Comparison of ENCODE assay signal across 11 cellular contexts in the genomic region with DNA sequence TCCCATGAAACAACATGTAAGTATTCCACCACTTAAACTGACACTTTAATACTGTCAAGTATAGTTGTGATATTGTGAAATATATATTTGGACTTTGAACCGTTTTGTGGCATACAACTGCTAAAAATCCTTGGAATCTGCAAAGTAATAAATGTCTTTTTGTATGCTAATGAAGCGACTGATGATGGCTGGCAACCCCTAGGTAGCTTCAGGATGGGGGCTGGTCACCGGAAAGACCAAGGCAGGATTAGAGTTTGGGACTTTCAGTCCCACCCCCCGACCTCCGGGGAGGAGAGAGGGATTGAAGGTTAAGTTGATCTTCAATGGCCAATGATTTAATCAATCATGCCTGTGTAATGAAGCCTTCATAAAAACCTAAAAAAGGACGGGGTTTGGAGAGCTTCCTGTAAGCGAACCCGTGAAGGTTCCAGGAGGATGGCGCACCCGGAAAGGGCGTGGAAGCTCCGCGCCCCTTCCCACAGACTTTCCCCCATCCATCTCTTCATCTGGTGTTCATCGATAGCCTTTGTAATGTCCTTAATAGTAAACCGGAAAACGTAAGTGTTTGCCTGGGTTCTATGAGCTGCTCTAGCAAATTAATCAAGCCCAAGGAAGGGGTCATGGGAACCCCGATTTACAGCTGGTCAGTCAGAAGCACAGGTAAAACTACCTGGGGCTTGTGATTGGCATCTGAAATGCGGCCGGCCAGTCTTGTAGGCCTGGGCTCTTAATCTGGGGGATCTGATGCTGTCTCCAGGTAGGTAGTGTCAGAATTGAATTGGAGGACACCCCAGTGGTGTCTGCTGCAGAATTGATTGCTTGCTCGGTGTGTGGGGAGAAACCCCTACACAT. TPM values are rescaled to one million over a fixed set of nuclear protein-coding genes. Genes with fewer than 3 reads are reported as not detected.
DNase-seq lines count a peak whose midpoint lies in the region; ATAC-seq, FAIRE-seq and TF ChIP-seq lines count a peak whose summit lies in the region.
"Had no signal": no experiment of that assay in that cellular context is flagged by ENCODE, and none has a peak within 500 bp of the region (broad histone marks: within the 10 kb centered on the region; RNA-seq: fewer than 3 reads in every experiment).

No MANE protein-coding gene starts in this region.

- H3K27me3 Mint-ChIP-seq in MCF 10A (ENCODE audit: insufficient read depth, unreplicated experiment): no peaks in the 10 kb centered on the region
- peaks cover 38% of the 10 kb centered on the region for H3K27me3 Mint-ChIP-seq in brain
- H3K27me3 Mint-ChIP-seq in activated CD8-positive, alpha-beta T cell treated with anti-CD3 and anti-CD28 coated beads for 36 hours: peaks cover 2% of the 10 kb centered on the region

- H3K9me3 Mint-ChIP-seq in MCF 10A (ENCODE audit: unreplicated experiment) (peaks cover 5% of the 10 kb centered on the region), brain (peaks cover 0 to 24% (median 8%) of the 10 kb centered on the region in 5 experiments)
- no peaks in the 10 kb centered on the region for H3K9me3 Mint-ChIP-seq in activated CD8-positive, alpha-beta T cell treated with anti-CD3 and anti-CD28 coated beads for 36 hours

- no peaks in the 10 kb centered on the region for H4K20me1 ChIP-seq in mammary epithelial cell (ENCODE audit: insufficient read depth, low read length)
- H4K20me1 ChIP-seq in HepG2 (ENCODE audit: insufficient read depth, low read length): no peaks in the 10 kb centered on the region

- in situ Hi-C loops in mammary epithelial cell (cut with MboI; ENCODE audit: low sequenced_read_pairs in 2 of 2): no loop called here
- in situ Hi-C loops in HepG2 (cut with HindIII; ENCODE audit: extremely low pct_ligation_motif_present, low pct_unique_long_range_greater_than_20kb): loop anchor here (10.0 kb wide), 1 partner anchor 73 kb away; no protein-coding TSS in a partner anchor

- no peak for TF ChIP-seq RAD21 in HepG2 (CRISPR knock-in tag; IDR thresholded peaks at IDR 0.05)

- TF ChIP-seq EP300 in HepG2 (IDR thresholded peaks at IDR 0.05; ENCODE audit: low read depth in 2 of 2, low read length in 2 of 2) (no peak), HepG2 (CRISPR knock-in tag; IDR thresholded peaks at IDR 0.05; ENCODE audit: borderline replicate concordance) (no peak)

- CTCF ChIA-PET in MCF 10A (lab: Yijun Ruan, JAX) (interaction anchor here (0.6 to 1.9 kb wide), 14 partner anchors 11 to 272 kb away, joined by 3 to 5 read pairs (median 4); no protein-coding TSS in a partner anchor), mammary epithelial cell (lab: Charles Lee; ENCODE audit: low non-redundant PET) (no interaction called here), HepG2 (lab: Yijun Ruan, JAX; ENCODE audit: low intra/inter-chr PET ratio, low total read pairs) (no interaction called here)
- CTCF ChIA-PET in activated CD8-positive, alpha-beta T cell treated with anti-CD3 and anti-CD28 coated beads for 36 hours (lab: Charles Lee): interaction anchor here (1.0 to 1.3 kb wide), 2 partner anchors 77 to 99 kb away, joined by 3 read pairs; no protein-coding TSS in a partner anchor

- H3K36me3 Mint-ChIP-seq in MCF 10A (ENCODE audit: insufficient read depth, unreplicated experiment): peaks cover 32% of the 10 kb centered on the region
- peaks cover 31% of the 10 kb centered on the region for H3K36me3 Mint-ChIP-seq in brain
- H3K36me3 Mint-ChIP-seq in activated CD8-positive, alpha-beta T cell treated with anti-CD3 and anti-CD28 coated beads for 36 hours (ENCODE audit: low read depth): peaks cover 26% of the 10 kb centered on the region

- H3K9me3 ChIP-seq in mammary epithelial cell (replicated peaks; ENCODE audit: insufficient read depth, low read length) (no peaks in the 10 kb centered on the region), HepG2 (ENCODE audit: low read length) (no peaks in the 10 kb centered on the region)
- H3K9me3 ChIP-seq: transverse colon had no signal

- H3K27ac Mint-ChIP-seq in MCF 10A (ENCODE audit: low read depth, unreplicated experiment) (peak overlapping the region; percentile 40), brain (peak overlapping the region in 1 of 5 experiments; percentile 4)
- no peak overlapping the region for H3K27ac Mint-ChIP-seq in activated CD8-positive, alpha-beta T cell treated with anti-CD3 and anti-CD28 coated beads for 36 hours

- WGBS in mammary epithelial cell (ENCODE audit: low coverage, missing lambda C conversion rate): 95% methylated on average over 20 of the region's 20 CpGs
- WGBS in HepG2 (ENCODE audit: low lambda C conversion rate): 77% methylated on average over 20 of the region's 20 CpGs

- no peak overlapping the region for H3K4me3 Mint-ChIP-seq in MCF 10A (ENCODE audit: unreplicated experiment)
- peak overlapping the region; percentile 56 to 79 (median 58) for H3K4me3 Mint-ChIP-seq in brain
- H3K4me3 Mint-ChIP-seq in activated CD8-positive, alpha-beta T cell treated with anti-CD3 and anti-CD28 coated beads for 36 hours: no peak overlapping the region

- no peak for DNase-seq in MCF 10A (ENCODE audit: unreplicated experiment)
- DNase-seq in mammary epithelial cell: no peak
- DNase-seq in HepG2 (ENCODE audit: low spot score): peak; percentile 64
- DNase-seq in activated CD8-positive, alpha-beta T cell treated with anti-CD3 and anti-CD28 coated beads for 36 hours: no peak
- DNase-seq: foreskin fibroblast, NCI-H510A, transverse colon had no signal

- TF ChIP-seq CTCF in MCF 10A (IDR thresholded peaks at IDR 0.05; ENCODE audit: unreplicated experiment) (no peak), mammary epithelial cell (conservative IDR thresholded peaks at IDR 0.05 in 1 of 2, IDR thresholded peaks at IDR 0.05 in 1 of 2; ENCODE audit: extremely low read depth in 1 of 2, insufficient read depth in 1 of 2, low read depth in 1 of 2, low read length in 2 of 2) (no peak), brain (conservative IDR thresholded peaks at IDR 0.05) (no peak), HepG2 (CRISPR knock-in tag; IDR thresholded peaks at IDR 0.05) (no peak)
- TF ChIP-seq CTCF in activated CD8-positive, alpha-beta T cell treated with anti-CD3 and anti-CD28 coated beads for 36 hours (IDR thresholded peaks at IDR 0.05): no peak

- POLR2A ChIA-PET in MCF 10A (lab: Yijun Ruan, JAX) (interaction anchor here (0.5 to 9.2 kb wide), 10 partner anchors 11 to 1617 kb away, joined by 3 to 81 read pairs (median 4); no protein-coding TSS in a partner anchor), HepG2 (lab: Yijun Ruan, JAX) (interaction anchor here (1.0 to 1.6 kb wide), 2 partner anchors 17 to 38 kb away, joined by 3 to 5 read pairs; no protein-coding TSS in a partner anchor)
- POLR2A ChIA-PET in activated CD8-positive, alpha-beta T cell treated with anti-CD3 and anti-CD28 coated beads for 36 hours (lab: Charles Lee): no interaction called here

- peaks cover 8% of the 10 kb centered on the region for H3K36me3 ChIP-seq in mammary epithelial cell (ENCODE audit: insufficient read depth, low read length)
- H3K36me3 ChIP-seq in HepG2 (replicated peaks in 1 of 2; ENCODE audit: control insufficient read depth in 1 of 2, insufficient read depth in 2 of 2, low read length in 2 of 2): peaks cover 1 to 6% of the 10 kb centered on the region in 2 experiments; a peak in 1 of 5 replicates
- H3K36me3 ChIP-seq: transverse colon had no signal

- ATAC-seq in HepG2 (no peak), HG02798 (IDR thresholded peaks at IDR 0.05; ENCODE audit: poor library complexity, unreplicated experiment) (no peak), GM19452 (IDR thresholded peaks at IDR 0.05; ENCODE audit: unreplicated experiment) (no peak), GM21619 (IDR thresholded peaks at IDR 0.05; ENCODE audit: unreplicated experiment) (no peak)
- no peak for ATAC-seq in activated CD8-positive, alpha-beta T cell treated with anti-CD3 and anti-CD28 coated beads for 36 hours

- H3K27ac ChIP-seq in mammary epithelial cell (ENCODE audit: insufficient read depth, low read depth, low read length) (no peak overlapping the region), HepG2 (ENCODE audit: extremely low read length, insufficient read depth, low read length) (no peak overlapping the region)

- H3K9ac ChIP-seq in mammary epithelial cell (ENCODE audit: insufficient read depth, low read length) (no peak overlapping the region), HepG2 (ENCODE audit: insufficient read depth, low read depth, low read length) (no peak overlapping the region)

- H3K4me1 ChIP-seq in mammary epithelial cell (ENCODE audit: insufficient read depth, low read length): peaks cover 53% of the 10 kb centered on the region
- peaks cover 81% of the 10 kb centered on the region for H3K4me1 ChIP-seq in HepG2 (ENCODE audit: insufficient read depth, low read length)

- H3K27me3 ChIP-seq in mammary epithelial cell (ENCODE audit: insufficient read depth, low read length): no peaks in the 10 kb centered on the region
- no peaks in the 10 kb centered on the region for H3K27me3 ChIP-seq in HepG2 (ENCODE audit: control insufficient read depth in 1 of 2, insufficient read depth in 2 of 2, low read length in 2 of 2)
- H3K27me3 ChIP-seq: transverse colon had no signal

- dilution Hi-C loops in mammary epithelial cell (cut with HindIII; ENCODE audit: low sequenced_read_pairs): no loop called here

- H3K4me1 Mint-ChIP-seq in MCF 10A (ENCODE audit: insufficient read depth, unreplicated experiment): peaks cover 59% of the 10 kb centered on the region
- peaks cover 49% of the 10 kb centered on the region for H3K4me1 Mint-ChIP-seq in brain
- peaks cover 42% of the 10 kb centered on the region for H3K4me1 Mint-ChIP-seq in activated CD8-positive, alpha-beta T cell treated with anti-CD3 and anti-CD28 coated beads for 36 hours (ENCODE audit: low read depth)

- FAIRE-seq in HepG2 (lab: Jason Lieb, UNC): no peak

- no TSS peak for BruUV-seq in MCF 10A (replicated peaks; lab: Mats Ljungman, UMichigan)
- BruUV-seq in mammary epithelial cell (replicated peaks; lab: Mats Ljungman, UMichigan): no TSS peak
- BruUV-seq in HepG2 (replicated peaks; lab: Mats Ljungman, UMichigan): no TSS peak

- no peak overlapping the region for H2AFZ ChIP-seq in mammary epithelial cell (ENCODE audit: low read depth, low read length)
- no peak overlapping the region for H2AFZ ChIP-seq in HepG2 (ENCODE audit: low read length)

- intact Hi-C loops in MCF 10A (cut with micrococcal nuclease) (loop anchor here (5.0 to 10.0 kb wide), 2 partner anchors 34 to 727 kb away; no protein-coding TSS in a partner anchor), mammary epithelial cell (cut with micrococcal nuclease) (loop anchor here (2.0 kb wide), 2 partner anchors 31 to 33 kb away; no protein-coding TSS in a partner anchor), HepG2 (cut with micrococcal nuclease; ENCODE audit: unreplicated experiment) (loop anchor here (2.0 to 5.0 kb wide), 2 partner anchors 39 to 109 kb away; no protein-coding TSS in a partner anchor)
- intact Hi-C loops in activated CD8-positive, alpha-beta T cell treated with anti-CD3 and anti-CD28 coated beads for 36 hours (cut with micrococcal nuclease): no loop called here

- H3K4me3 ChIP-seq in mammary epithelial cell (replicated peaks in 1 of 3; ENCODE audit: insufficient read depth in 1 of 3, low read depth in 2 of 3, low read length in 3 of 3) (no peak overlapping the region), HepG2 (replicated peaks in 1 of 3; ENCODE audit: insufficient read depth in 1 of 3, low read depth in 2 of 3, low read length in 3 of 3) (no peak overlapping the region)

- H3K79me2 ChIP-seq in mammary epithelial cell (ENCODE audit: insufficient read depth, low read length) (peaks cover 32% of the 10 kb centered on the region), HepG2 (ENCODE audit: insufficient read depth, low read length) (peaks cover 29% of the 10 kb centered on the region)

- H3K4me2 ChIP-seq in mammary epithelial cell (ENCODE audit: insufficient read depth, low read depth, low read length) (no peak overlapping the region), HepG2 (ENCODE audit: low read depth, low read length) (peak overlapping the region; percentile 93; the same call in 1 of the 2 replicates)

- TF ChIP-seq POLR2A in HepG2 (IDR thresholded peaks at IDR 0.05; ENCODE audit: insufficient read depth in 1 of 2, low read depth in 2 of 2, low read length in 2 of 2): no peak

RNA-seq across cellular contexts. Expression of gene ZNF281, which starts 1.8 kb away (rescaled TPM):
- 22.3 and 24.8 TPM in 2 replicates for total RNA-seq in MCF 10A (2022)
- total RNA-seq in mammary epithelial cell: 10 to 100 TPM; 27.5 to 42.2 TPM
- polyA plus RNA-seq in mammary epithelial cell: 6.9 TPM
- 24.4 TPM for polyA minus RNA-seq in mammary epithelial cell
- polyA plus RNA-seq in brain (ENCODE audit: insufficient read depth, low read depth, low replicate concordance): 6.2 TPM
- 20.6 and 33.1 TPM in 2 replicates for total RNA-seq in HepG2 (2016; rRNA removed; fragmentation: Illumina TruSeq; extraction: Trizol)
- 0.91 and 0.97 TPM in 2 replicates for total RNA-seq in HepG2 (2016; cell fraction: cytosol; rRNA removed; fragmentation: Illumina TruSeq; extraction: Trizol; ENCODE audit: low read depth)
- 21.0 and 32.1 TPM in 2 replicates for total RNA-seq in HepG2 (2016; cell fraction: insoluble cytoplasmic fraction; rRNA removed; fragmentation: Illumina TruSeq; extraction: Trizol)
- total RNA-seq in HepG2 (2016; cell fraction: membrane; rRNA removed; fragmentation: Illumina TruSeq; extraction: Trizol): 5.9 and 6.6 TPM in 2 replicates
- 23.8 TPM in 2 replicates for total RNA-seq in HepG2 (2016; cell fraction: nucleus; rRNA removed; fragmentation: Illumina TruSeq; extraction: Trizol)
- 7.5 and 7.7 TPM in 2 replicates for polyA plus RNA-seq in HepG2 (2011; rRNA removed)
- polyA plus RNA-seq in HepG2 (2011; cell fraction: cytosol; rRNA removed): 2.5 and 4.8 TPM in 2 replicates
- polyA plus RNA-seq in HepG2 (2011; cell fraction: nucleus; rRNA removed): 6.1 and 7.7 TPM in 2 replicates
- polyA plus RNA-seq in HepG2 (2012): 11.4 and 12.2 TPM in 2 replicates
- polyA plus RNA-seq in HepG2 (2016; cell fraction: cytosol; fragmentation: Illumina TruSeq; extraction: Trizol; ENCODE audit: low read depth): 0.29 and 0.38 TPM in 2 replicates
- 22.0 and 22.6 TPM in 2 replicates for polyA plus RNA-seq in HepG2 (2016; cell fraction: insoluble cytoplasmic fraction; fragmentation: Illumina TruSeq; extraction: Trizol; ENCODE audit: low read depth)
- polyA plus RNA-seq in HepG2 (2016; cell fraction: membrane; fragmentation: Illumina TruSeq; extraction: Trizol; ENCODE audit: low read depth): 1.8 and 2.1 TPM in 2 replicates
- 18.7 and 19.3 TPM in 2 replicates for polyA plus RNA-seq in HepG2 (2016; cell fraction: nucleus; fragmentation: Illumina TruSeq; extraction: Trizol; ENCODE audit: insufficient read depth, low read depth)
- polyA minus RNA-seq in HepG2 (2011; rRNA and poly(A)+ RNA removed; ENCODE audit: low replicate concordance): 15.7 and 16.3 TPM in 2 replicates
- polyA minus RNA-seq in HepG2 (2011; cell fraction: cytosol; rRNA and poly(A)+ RNA removed): 13.0 and 15.1 TPM in 2 replicates
- 35.4 and 37.0 TPM in 2 replicates for polyA minus RNA-seq in HepG2 (2011; cell fraction: nucleus; rRNA and poly(A)+ RNA removed)
- 10 to 100 TPM; 12.0 to 12.2 TPM for total RNA-seq in activated CD8-positive, alpha-beta T cell treated with anti-CD3 and anti-CD28 coated beads for 36 hours

Comparison
In these comparisons a context has a peak if more than half of its experiments do, and no peak if none do; other contexts are left out.
1. CTCF ChIA-PET loops: an anchor here in MCF 10A (0.6 to 1.9 kb wide) and activated CD8-positive, alpha-beta T cell treated with anti-CD3 and anti-CD28 coated beads for 36 hours (1.0 to 1.3 kb wide); none called in mammary epithelial cell and HepG2.
2. H3K4me3 Mint-ChIP-seq: peak in brain (5 of 5); none in MCF 10A (single experiment) and activated CD8-positive, alpha-beta T cell treated with anti-CD3 and anti-CD28 coated beads for 36 hours (single experiment).